ENCODE assay signal across 10 cellular contexts in genomic region chr7:138935438-138936079, GRCh38. TPM values are rescaled to one million over a fixed set of nuclear protein-coding genes. Genes with fewer than 3 reads are reported as not detected.
DNase-seq lines count a peak whose midpoint lies in the region; ATAC-seq and TF ChIP-seq lines count a peak whose summit lies in the region.
"Had no signal": no experiment of that assay in that cellular context is flagged by ENCODE, and none has a peak within 500 bp of the region (broad histone marks: within the 10 kb centered on the region; RNA-seq: fewer than 3 reads in every experiment).

No MANE protein-coding gene starts in this region.

- H3K4ac ChIP-seq in trophoblast cell (ENCODE audit: low read depth, low read length): no peak overlapping the region

- peaks cover 2% of the 10 kb centered on the region for H3K79me2 ChIP-seq in trophoblast cell (ENCODE audit: control insufficient read depth, insufficient read depth, low read length, poor library complexity)

- no peak overlapping the region for H4K91ac ChIP-seq in trophoblast cell (ENCODE audit: low read depth, low read length)

- H3K18ac ChIP-seq in trophoblast cell (ENCODE audit: low read length): no peak overlapping the region

- no peak overlapping the region for H2AK5ac ChIP-seq in trophoblast cell (ENCODE audit: low read length)

- no peak overlapping the region for H3K4me2 ChIP-seq in trophoblast cell (ENCODE audit: low read length)

- H3K36me3 ChIP-seq in trophoblast cell (ENCODE audit: control insufficient read depth in 1 of 2, insufficient read depth in 2 of 2, low read length in 2 of 2): no peaks in the 10 kb centered on the region

- no peak overlapping the region for H3K23ac ChIP-seq in trophoblast cell (ENCODE audit: low read length)

- H2AFZ ChIP-seq in trophoblast cell (ENCODE audit: insufficient read depth, low read length, poor library complexity): no peak overlapping the region

- no peak overlapping the region for H2BK12ac ChIP-seq in trophoblast cell (ENCODE audit: low read length)

- no peak overlapping the region for H4K12ac ChIP-seq in trophoblast cell (ENCODE audit: low read depth, low read length)

- no peak for ATAC-seq in GM19455 (IDR thresholded peaks at IDR 0.05; ENCODE audit: unreplicated experiment)
- ATAC-seq in HG03571 (IDR thresholded peaks at IDR 0.05; ENCODE audit: unreplicated experiment): no peak

- no peaks in the 10 kb centered on the region for H3K27me3 ChIP-seq in trophoblast cell (ENCODE audit: insufficient read depth, low read length)

- H3K4me1 ChIP-seq in trophoblast cell (ENCODE audit: control insufficient read depth in 1 of 2, insufficient read depth in 2 of 2, low read length in 2 of 2): peaks cover 11 to 24% of the 10 kb centered on the region in 2 experiments

- H3K14ac ChIP-seq in trophoblast cell (ENCODE audit: low read length): no peak overlapping the region

- H3K27ac ChIP-seq in trophoblast cell (ENCODE audit: low read depth, low read length): peak overlapping the region; percentile 73

- no peak overlapping the region for H2BK5ac ChIP-seq in trophoblast cell (ENCODE audit: low read depth, low read length, poor library complexity)

- no CpG with 5 or more reads among the region's 7 CpGs for WGBS in trophoblast cell (ENCODE audit: extremely low coverage, insufficient coverage, insufficient read length)

- no peaks in the 10 kb centered on the region for H3K9me3 ChIP-seq in trophoblast cell (ENCODE audit: insufficient read depth, low read depth, low read length)

- peaks cover 10% of the 10 kb centered on the region for H3K79me1 ChIP-seq in trophoblast cell (ENCODE audit: low read length)

- H3K4me3 ChIP-seq in epithelial cell of esophagus (ENCODE audit: low read length) (no peak overlapping the region), trophoblast cell (ENCODE audit: low read depth, low read length) (no peak overlapping the region)

- H3K9ac ChIP-seq in trophoblast cell (ENCODE audit: low read length): no peak overlapping the region

- no peak overlapping the region for H4K8ac ChIP-seq in trophoblast cell (ENCODE audit: low read depth, low read length)

- DNase-seq in GM04503 (ENCODE audit: low read depth) (peak; percentile 61), NCI-H82 treated with DMSO at 0.1 percent for 48 hours (lab: John Stamatoyannopoulos, UW; ENCODE audit: unreplicated experiment) (peak; percentile 90), epithelial cell of esophagus (ENCODE audit: low read depth) (peak; percentile 87), trophoblast cell (peak in 1 of 2 donors; percentile 45), mesenteric fat pad (ENCODE audit: low spot score) (no peak), middle frontal gyrus (ENCODE audit: extremely low spot score, low spot score) (no peak)
- DNase-seq: activated CD4-positive, alpha-beta T cell treated with anti-CD3 and anti-CD28 coated beads, Interleukin-2, amount 50 U/mL, for 4 hours; H9 had no signal

- no peak for TF ChIP-seq CTCF in epithelial cell of esophagus (IDR thresholded peaks at IDR 0.05; ENCODE audit: insufficient read depth, low read depth, low read length, missing control alignments)

- no peak overlapping the region for H2BK120ac ChIP-seq in trophoblast cell (ENCODE audit: insufficient read depth, low read length, poor library complexity)

RNA-seq across cellular contexts. Expression of gene KIAA1549, which starts 45.6 kb away (rescaled TPM):
- 19.0 and 19.5 TPM in 2 replicates for polyA plus RNA-seq in trophoblast cell (2013)
- 2.4 TPM for total RNA-seq in mesenteric fat pad

Comparison
In these comparisons a context has a peak if more than half of its experiments do, and no peak if none do; other contexts are left out.
1. DNase-seq: peak in GM04503 (single experiment), NCI-H82 treated with DMSO at 0.1 percent for 48 hours (single experiment) and epithelial cell of esophagus (single experiment); none in mesenteric fat pad (single experiment) and middle frontal gyrus (single experiment).